In the genomic region with DNA sequence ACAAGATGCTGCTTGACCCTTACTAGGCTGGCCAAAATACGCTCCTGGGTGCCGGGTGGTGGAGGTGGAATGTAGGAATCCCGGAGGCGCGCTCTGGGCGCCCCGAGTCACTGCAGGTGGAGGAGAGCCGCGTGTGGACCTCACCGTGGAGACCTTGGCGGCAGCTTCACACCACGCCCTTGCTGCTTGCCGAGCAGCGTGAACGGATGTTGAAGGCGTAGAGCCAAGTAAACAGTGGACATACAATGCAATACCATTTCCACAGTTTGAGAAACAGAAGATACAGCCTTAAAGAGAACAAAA, we compare ENCODE assay signal across 8 cellular contexts.
A peak's percentile ranks its signal among the peaks of the same experiment; 100 is the strongest.
DNase-seq lines count a peak whose midpoint lies in the region; ATAC-seq and TF ChIP-seq lines count a peak whose summit lies in the region.

No MANE protein-coding gene starts in this region.

- H3K27ac ChIP-seq in HUES48 (ENCODE audit: low read depth, low read length) = no peak overlapping the region

- no peaks in the 10 kb centered on the region for H3K36me3 ChIP-seq in HUES48 (ENCODE audit: control insufficient read depth, insufficient read depth, low read length)

- no peak for TF ChIP-seq CTCF in cardiac fibroblast (IDR thresholded peaks at IDR 0.05; ENCODE audit: low read depth, low read length)

- peak overlapping the region; percentile 88 for H3K4me3 Mint-ChIP-seq in T-helper 2 cell treated with Interferon-gamma antibody and Interleukin-4, amounts not matched to agents 5 μg/mL and 100 μg/mL, for 36 hours

- no peak for ATAC-seq in GM21786 (IDR thresholded peaks at IDR 0.05; ENCODE audit: unreplicated experiment)

- H3K9me3 ChIP-seq in HUES48 (ENCODE audit: control insufficient read depth, insufficient read depth, low read length) = no peaks in the 10 kb centered on the region

- DNase-seq in NCI-H2227 (lab: John Stamatoyannopoulos, UW; ENCODE audit: unreplicated experiment) (peak; percentile 49), NCI-H2227 treated with DMSO at 0.1 percent for 48 hours (lab: John Stamatoyannopoulos, UW) (no peak), cardiac fibroblast (ENCODE audit: low read depth in 2 of 2) (peak; percentile 59 to 63), kidney tubule cell (ENCODE audit: low spot score) (peak; percentile 45)
- peak; percentile 40 for DNase-seq in T-helper 2 cell treated with Interferon-gamma antibody and Interleukin-4, amounts not matched to agents 5 μg/mL and 100 μg/mL, for 36 hours (ENCODE audit: low spot score)
- peak; percentile 24 to 30 for DNase-seq in stimulated activated CD8-positive, alpha-beta memory T cell treated with anti-CD3 and anti-CD28 coated beads, Interleukin-15, amount 100 ng/mL, for 48 hours (ENCODE audit: low read depth in 2 of 2)

- H3K4me1 Mint-ChIP-seq in T-helper 2 cell treated with Interferon-gamma antibody and Interleukin-4, amounts not matched to agents 5 μg/mL and 100 μg/mL, for 36 hours (ENCODE audit: low read depth) = peaks cover 34% of the 10 kb centered on the region

- H3K4me3 ChIP-seq in HUES48 (ENCODE audit: low read depth, low read length) (peak overlapping the region; percentile 59), cardiac fibroblast (replicated peaks in 1 of 2; ENCODE audit: low read depth in 2 of 2, low read length in 2 of 2) (peak overlapping the region; percentile 56)

- H3K27ac Mint-ChIP-seq in T-helper 2 cell treated with Interferon-gamma antibody and Interleukin-4, amounts not matched to agents 5 μg/mL and 100 μg/mL, for 36 hours = peak overlapping the region; percentile 79

- H3K27me3 ChIP-seq in HUES48 (ENCODE audit: control insufficient read depth, insufficient read depth, low read length) = peaks cover 62% of the 10 kb centered on the region

- H3K27me3 Mint-ChIP-seq in T-helper 2 cell treated with Interferon-gamma antibody and Interleukin-4, amounts not matched to agents 5 μg/mL and 100 μg/mL, for 36 hours (ENCODE audit: low read depth) = peaks cover 37% of the 10 kb centered on the region

- H3K36me3 Mint-ChIP-seq in T-helper 2 cell treated with Interferon-gamma antibody and Interleukin-4, amounts not matched to agents 5 μg/mL and 100 μg/mL, for 36 hours (ENCODE audit: low read depth) = peaks cover 19% of the 10 kb centered on the region

- peaks cover 18% of the 10 kb centered on the region for H3K4me1 ChIP-seq in HUES48 (ENCODE audit: control insufficient read depth, insufficient read depth, low read length)

- no peak overlapping the region for H3K9ac ChIP-seq in HUES48 (ENCODE audit: low read depth, low read length)

- peaks cover 3% of the 10 kb centered on the region for H3K9me3 Mint-ChIP-seq in T-helper 2 cell treated with Interferon-gamma antibody and Interleukin-4, amounts not matched to agents 5 μg/mL and 100 μg/mL, for 36 hours
